8 cellular contexts compared by ENCODE assay signal in genomic region chr10:44974082-44974627, GRCh38. TPM values are rescaled to one million over a fixed set of nuclear protein-coding genes. Genes with fewer than 3 reads are reported as not detected.
DNase-seq lines count a peak whose midpoint lies in the region; ATAC-seq and TF ChIP-seq lines count a peak whose summit lies in the region.

No MANE protein-coding gene starts in this region.

- WGBS in urinary bladder = 37% methylated on average over 7 of the region's 7 CpGs

- H3K4me1 ChIP-seq in lower lobe of right lung (peaks cover 75% of the 10 kb centered on the region), urinary bladder (ENCODE audit: insufficient read depth) (no peaks in the 10 kb centered on the region)

- no peaks in the 10 kb centered on the region for H3K27me3 Mint-ChIP-seq in activated naive CD4-positive, alpha-beta T cell treated with anti-CD3 and anti-CD28 coated beads for 36 hours (ENCODE audit: low read depth)

- H3K9me3 ChIP-seq in lower lobe of right lung = no peaks in the 10 kb centered on the region

- no peaks in the 10 kb centered on the region for H3K9me3 Mint-ChIP-seq in activated naive CD4-positive, alpha-beta T cell treated with anti-CD3 and anti-CD28 coated beads for 36 hours

- H3K36me3 ChIP-seq in lower lobe of right lung (peaks cover 53% of the 10 kb centered on the region), urinary bladder (ENCODE audit: insufficient read depth) (no peaks in the 10 kb centered on the region)

- H3K4me3 ChIP-seq in lower lobe of right lung (peak overlapping the region; percentile 72), urinary bladder (ENCODE audit: low read depth, low read length) (peak overlapping the region; percentile 9)

- intact Hi-C loops in activated naive CD4-positive, alpha-beta T cell treated with anti-CD3 and anti-CD28 coated beads for 36 hours (cut with micrococcal nuclease) = loop anchor here (2.0 to 10.0 kb wide), 3 partner anchors 27 to 95 kb away; partner anchors contain the start of genes TMEM72 and ZNF22
- intact Hi-C loops in lower lobe of right lung (cut with DNase I) = no loop called here

- ATAC-seq in lower lobe of right lung = no peak
- no peak for ATAC-seq in GM21381 (IDR thresholded peaks at IDR 0.05; ENCODE audit: unreplicated experiment)
- no peak for ATAC-seq in HG03097 (IDR thresholded peaks at IDR 0.05; ENCODE audit: low FRiP score, unreplicated experiment)

- H3K27ac Mint-ChIP-seq in activated naive CD4-positive, alpha-beta T cell treated with anti-CD3 and anti-CD28 coated beads for 36 hours = no peak overlapping the region

- CTCF ChIA-PET in activated naive CD4-positive, alpha-beta T cell treated with anti-CD3 and anti-CD28 coated beads for 36 hours (lab: Charles Lee) = interaction anchor here (0.8 to 3.7 kb wide), 2 partner anchors 10 to 41 kb away, joined by 3 to 35 read pairs; no protein-coding TSS in a partner anchor

- peak overlapping the region; percentile 49 for H3K4me3 Mint-ChIP-seq in activated naive CD4-positive, alpha-beta T cell treated with anti-CD3 and anti-CD28 coated beads for 36 hours

- DNase-seq in activated naive CD4-positive, alpha-beta T cell treated with anti-CD3 and anti-CD28 coated beads for 36 hours = no peak
- no peak for DNase-seq in activated naive CD4-positive, alpha-beta T cell (lab: John Stamatoyannopoulos, UW)
- DNase-seq in lower lobe of right lung = no peak
- DNase-seq in HT-29 (ENCODE audit: low spot score) = no peak

- peaks cover 20% of the 10 kb centered on the region for H3K4me1 Mint-ChIP-seq in activated naive CD4-positive, alpha-beta T cell treated with anti-CD3 and anti-CD28 coated beads for 36 hours (ENCODE audit: low read depth)

- TF ChIP-seq CTCF in lower lobe of right lung (IDR thresholded peaks at IDR 0.05) = no peak

- H3K36me3 Mint-ChIP-seq in activated naive CD4-positive, alpha-beta T cell treated with anti-CD3 and anti-CD28 coated beads for 36 hours (ENCODE audit: low read depth) = no peaks in the 10 kb centered on the region

- H3K27ac ChIP-seq in angular gyrus (ENCODE audit: low read depth, low read length) (peak overlapping the region; percentile 91), lower lobe of right lung (peak overlapping the region; percentile 90), urinary bladder (ENCODE audit: low read depth) (no peak overlapping the region)

- no peaks in the 10 kb centered on the region for H3K27me3 ChIP-seq in lower lobe of right lung (ENCODE audit: low read depth)

RNA-seq across cellular contexts. Expression of gene DEPP1, which starts 4.5 kb away (rescaled TPM):
- total RNA-seq in activated naive CD4-positive, alpha-beta T cell treated with anti-CD3 and anti-CD28 coated beads for 36 hours = 1 to 10 TPM; 2.4 to 3.2 TPM
- 108 TPM for total RNA-seq in lower lobe of right lung
- 15.5 TPM for total RNA-seq in urinary bladder
- 51.6 TPM for polyA plus RNA-seq in urinary bladder
- 67.2 and 68.3 TPM in 2 replicates for total RNA-seq in HT-29 (2014; rRNA removed; shearing (Covaris generic))

RNA-seq across cellular contexts. Expression of gene RASSF4, which starts 14.6 kb away (rescaled TPM):
- 1 to 10 TPM; 1.1 to 2.2 TPM for total RNA-seq in activated naive CD4-positive, alpha-beta T cell treated with anti-CD3 and anti-CD28 coated beads for 36 hours
- total RNA-seq in lower lobe of right lung (49.0 TPM), urinary bladder (12.2 TPM)
- polyA plus RNA-seq in urinary bladder = 55.1 TPM
- total RNA-seq in HT-29 (2014; rRNA removed; shearing (Covaris generic)) = 1.2 and 2.7 TPM in 2 replicates

RNA-seq across cellular contexts. Expression of gene ZNF22, which starts 26.6 kb away (rescaled TPM):
- total RNA-seq in activated naive CD4-positive, alpha-beta T cell treated with anti-CD3 and anti-CD28 coated beads for 36 hours = 10 to 100 TPM; 18.7 to 19.5 TPM
- total RNA-seq in lower lobe of right lung (22.1 TPM), urinary bladder (44.4 TPM)
- 17.1 TPM for polyA plus RNA-seq in urinary bladder
- 8.1 and 11.7 TPM in 2 replicates for total RNA-seq in HT-29 (2014; rRNA removed; shearing (Covaris generic))
